In genomic region chr2:241894681-241895426, GRCh38 we compare ENCODE assay signal across 13 cellular contexts. TPM values are rescaled to one million over a fixed set of nuclear protein-coding genes. Genes with fewer than 3 reads are reported as not detected.
A peak's percentile ranks its signal among the peaks of the same experiment; 100 is the strongest.
DNase-seq lines count a peak whose midpoint lies in the region; ATAC-seq and TF ChIP-seq lines count a peak whose summit lies in the region.
"Had no signal": no experiment of that assay in that cellular context is flagged by ENCODE, and none has a peak within 500 bp of the region (broad histone marks: within the 10 kb centered on the region; RNA-seq: fewer than 3 reads in every experiment).

No MANE protein-coding gene starts in this region.

- no peak overlapping the region for H3K27ac Mint-ChIP-seq in activated CD4-positive, alpha-beta memory T cell treated with anti-CD3 and anti-CD28 coated beads for 36 hours
- no peak overlapping the region for H3K27ac Mint-ChIP-seq in activated CD4-positive, alpha-beta memory T cell treated with anti-CD3 and anti-CD28 coated beads, Interleukin-2, amount 10 ng/mL, durations not matched to agents 7 days and 5 days

- H3K27me3 Mint-ChIP-seq in activated CD4-positive, alpha-beta memory T cell treated with anti-CD3 and anti-CD28 coated beads for 36 hours, result peaks cover 2% of the 10 kb centered on the region
- no peaks in the 10 kb centered on the region for H3K27me3 Mint-ChIP-seq in activated CD4-positive, alpha-beta memory T cell treated with anti-CD3 and anti-CD28 coated beads, Interleukin-2, amount 10 ng/mL, durations not matched to agents 7 days and 5 days

- H3K27me3 ChIP-seq in RWPE2 (ENCODE audit: insufficient read depth, poor library complexity, severe bottlenecking) (no peaks in the 10 kb centered on the region), left lung (no peaks in the 10 kb centered on the region)
- H3K27me3 ChIP-seq: SJSA1 had no signal

- H3K27ac ChIP-seq in RWPE2 (ENCODE audit: poor library complexity, severe bottlenecking), result no peak overlapping the region
- no peak overlapping the region for H3K27ac ChIP-seq in left lung
- H3K27ac ChIP-seq: SJSA1 had no signal

- CTCF ChIA-PET in activated CD4-positive, alpha-beta memory T cell treated with anti-CD3 and anti-CD28 coated beads for 36 hours (lab: Charles Lee), result no interaction called here
- CTCF ChIA-PET in activated CD4-positive, alpha-beta memory T cell treated with anti-CD3 and anti-CD28 coated beads, Interleukin-2, amount 10 ng/mL, durations not matched to agents 7 days and 5 days (lab: Charles Lee), result no interaction called here

- H3K4me1 Mint-ChIP-seq in activated CD4-positive, alpha-beta memory T cell treated with anti-CD3 and anti-CD28 coated beads for 36 hours (ENCODE audit: low read depth), result peaks cover 4% of the 10 kb centered on the region
- H3K4me1 Mint-ChIP-seq in activated CD4-positive, alpha-beta memory T cell treated with anti-CD3 and anti-CD28 coated beads, Interleukin-2, amount 10 ng/mL, durations not matched to agents 7 days and 5 days, result peaks cover 2% of the 10 kb centered on the region

- POLR2A ChIA-PET in activated CD4-positive, alpha-beta memory T cell treated with anti-CD3 and anti-CD28 coated beads for 36 hours (lab: Charles Lee), result no interaction called here
- POLR2A ChIA-PET in activated CD4-positive, alpha-beta memory T cell treated with anti-CD3 and anti-CD28 coated beads, Interleukin-2, amount 10 ng/mL, durations not matched to agents 7 days and 5 days (lab: Charles Lee), result no interaction called here

- H3K9me3 ChIP-seq in RWPE2 (ENCODE audit: severe bottlenecking) (peaks cover 3% of the 10 kb centered on the region), left lung (no peaks in the 10 kb centered on the region)
- H3K9me3 ChIP-seq: SJSA1 had no signal

- intact Hi-C loops in activated CD4-positive, alpha-beta memory T cell treated with anti-CD3 and anti-CD28 coated beads for 36 hours (cut with micrococcal nuclease), result no loop called here
- intact Hi-C loops in left lung (cut with DNase I), result no loop called here

- TF ChIP-seq CTCF in RWPE2 (IDR thresholded peaks at IDR 0.05; ENCODE audit: poor library complexity, severe bottlenecking) (no peak), left lung (IDR thresholded peaks at IDR 0.05) (no peak)

- no peak overlapping the region for H3K4me3 ChIP-seq in RWPE2 (ENCODE audit: severe bottlenecking)
- H3K4me3 ChIP-seq in left lung, result no peak overlapping the region
- H3K4me3 ChIP-seq: SJSA1 had no signal

- H3K36me3 ChIP-seq in RWPE2 (ENCODE audit: low read depth) (no peaks in the 10 kb centered on the region), left lung (no peaks in the 10 kb centered on the region)
- H3K36me3 ChIP-seq: SJSA1 had no signal

- peaks cover 3% of the 10 kb centered on the region for H3K9me3 Mint-ChIP-seq in activated CD4-positive, alpha-beta memory T cell treated with anti-CD3 and anti-CD28 coated beads for 36 hours
- peaks cover 3% of the 10 kb centered on the region for H3K9me3 Mint-ChIP-seq in activated CD4-positive, alpha-beta memory T cell treated with anti-CD3 and anti-CD28 coated beads, Interleukin-2, amount 10 ng/mL, durations not matched to agents 7 days and 5 days

- peaks cover 14% of the 10 kb centered on the region for H3K36me3 Mint-ChIP-seq in activated CD4-positive, alpha-beta memory T cell treated with anti-CD3 and anti-CD28 coated beads for 36 hours
- no peaks in the 10 kb centered on the region for H3K36me3 Mint-ChIP-seq in activated CD4-positive, alpha-beta memory T cell treated with anti-CD3 and anti-CD28 coated beads, Interleukin-2, amount 10 ng/mL, durations not matched to agents 7 days and 5 days (ENCODE audit: low read depth)

- DNase-seq in activated CD4-positive, alpha-beta memory T cell treated with anti-CD3 and anti-CD28 coated beads for 36 hours, result peak; percentile 5
- DNase-seq in activated CD4-positive, alpha-beta memory T cell treated with anti-CD3 and anti-CD28 coated beads, Interleukin-2, amount 10 ng/mL, durations not matched to agents 7 days and 5 days, result no peak
- peak; percentile 62 for DNase-seq in RWPE2 (ENCODE audit: low spot score)
- DNase-seq in left lung, result peak; percentile 30 to 76
- DNase-seq in stimulated activated CD8-positive, alpha-beta memory T cell treated with anti-CD3 and anti-CD28 coated beads, Interleukin-4, amount 100 ng/mL, for 48 hours, result peak; percentile 18
- DNase-seq in HCEC 1CT, result no peak
- DNase-seq in putamen (ENCODE audit: low spot score), result no peak
- DNase-seq in dermis blood vessel endothelial cell, result no peak
- DNase-seq: stimulated activated CD4-positive, alpha-beta T cell treated with anti-CD3 and anti-CD28 coated beads, Interleukin-4, amount 100 ng/mL, for 1 hour had no signal

- ATAC-seq in RWPE2 (ENCODE audit: low read depth), result no peak
- no peak for ATAC-seq in left lung

- H3K4me1 ChIP-seq in RWPE2 (ENCODE audit: insufficient read depth, poor library complexity, severe bottlenecking) (no peaks in the 10 kb centered on the region), left lung (peaks cover 0 to 4% of the 10 kb centered on the region in 2 donors)
- H3K4me1 ChIP-seq: SJSA1 had no signal

- H3K4me3 Mint-ChIP-seq in activated CD4-positive, alpha-beta memory T cell treated with anti-CD3 and anti-CD28 coated beads for 36 hours, result no peak overlapping the region
- no peak overlapping the region for H3K4me3 Mint-ChIP-seq in activated CD4-positive, alpha-beta memory T cell treated with anti-CD3 and anti-CD28 coated beads, Interleukin-2, amount 10 ng/mL, durations not matched to agents 7 days and 5 days

RNA-seq across cellular contexts. Expression of gene RTP5, which starts 25.3 kb away (rescaled TPM):
- total RNA-seq in activated CD4-positive, alpha-beta memory T cell treated with anti-CD3 and anti-CD28 coated beads for 36 hours, result under 1 TPM; 0.10 to 0.12 TPM
- under 1 TPM in 1 of 2 experiments, not detected in 1; 0.13 TPM for total RNA-seq in activated CD4-positive, alpha-beta memory T cell treated with anti-CD3 and anti-CD28 coated beads, Interleukin-2, amount 10 ng/mL, durations not matched to agents 7 days and 5 days
- total RNA-seq in left lung (under 1 TPM in 1 of 2 donors, not detected in 1; 0.10 TPM), dermis blood vessel endothelial cell (not detected in 2 replicates)
- total RNA-seq: astrocyte, G401, M059J, SJSA1 had no signal

RNA-seq across cellular contexts. Expression of gene PDCD1, which starts 36.2 kb away (rescaled TPM):
- 10 to 100 TPM; 47.4 to 47.6 TPM for total RNA-seq in activated CD4-positive, alpha-beta memory T cell treated with anti-CD3 and anti-CD28 coated beads for 36 hours
- 10 to 100 TPM; 17.2 to 17.9 TPM for total RNA-seq in activated CD4-positive, alpha-beta memory T cell treated with anti-CD3 and anti-CD28 coated beads, Interleukin-2, amount 10 ng/mL, durations not matched to agents 7 days and 5 days
- 1 to 10 TPM; 1.1 TPM for total RNA-seq in left lung
- total RNA-seq in dermis blood vessel endothelial cell, result not detected in 2 replicates
- total RNA-seq: astrocyte, G401, M059J, SJSA1 had no signal

Comparison
In these comparisons a context has a peak if more than half of its experiments do, and no peak if none do; other contexts are left out.
1. DNase-seq: peak in activated CD4-positive, alpha-beta memory T cell treated with anti-CD3 and anti-CD28 coated beads for 36 hours (single experiment), RWPE2 (single experiment), left lung (2 of 2) and stimulated activated CD8-positive, alpha-beta memory T cell treated with anti-CD3 and anti-CD28 coated beads, Interleukin-4, amount 100 ng/mL, for 48 hours (single experiment); none in activated CD4-positive, alpha-beta memory T cell treated with anti-CD3 and anti-CD28 coated beads, Interleukin-2, amount 10 ng/mL, durations not matched to agents 7 days and 5 days (single experiment), HCEC 1CT (single experiment), putamen (single experiment) and dermis blood vessel endothelial cell (single experiment).
2. RNA of gene PDCD1, which starts 36.2 kb away (total RNA-seq): 47.4 to 47.6 TPM in activated CD4-positive, alpha-beta memory T cell treated with anti-CD3 and anti-CD28 coated beads for 36 hours and 17.2 to 17.9 TPM in activated CD4-positive, alpha-beta memory T cell treated with anti-CD3 and anti-CD28 coated beads, Interleukin-2, amount 10 ng/mL, durations not matched to agents 7 days and 5 days; 1.1 TPM in left lung and not detected in dermis blood vessel endothelial cell; every median in the first group is over 4 times any median in the second.